Comparison of ENCODE assay signal across 22 cellular contexts in genomic region chr14:70245026-70245425, GRCh38. TPM values are rescaled to one million over a fixed set of nuclear protein-coding genes. Genes with fewer than 3 reads are reported as not detected.
DNase-seq lines count a peak whose midpoint lies in the region; ATAC-seq and TF ChIP-seq lines count a peak whose summit lies in the region.
"Had no signal": no experiment of that assay in that cellular context is flagged by ENCODE, and none has a peak within 500 bp of the region (broad histone marks: within the 10 kb centered on the region; RNA-seq: fewer than 3 reads in every experiment).

No MANE protein-coding gene starts in this region.

- no peak overlapping the region for H3K4me3 ChIP-seq in mammary epithelial cell (replicated peaks in 1 of 3; ENCODE audit: insufficient read depth in 1 of 3, low read depth in 2 of 3, low read length in 3 of 3)
- no peak overlapping the region for H3K4me3 ChIP-seq in breast epithelium
- no peak overlapping the region for H3K4me3 ChIP-seq in epithelial cell of esophagus (ENCODE audit: low read length)
- no peak overlapping the region for H3K4me3 ChIP-seq in trophoblast cell (ENCODE audit: low read depth, low read length)
- H3K4me3 ChIP-seq in colonic mucosa: no peak overlapping the region
- H3K4me3 ChIP-seq: GM23338 had no signal

- intact Hi-C loops in mammary epithelial cell (cut with micrococcal nuclease): no loop called here
- intact Hi-C loops in breast epithelium (cut with DNase I; ENCODE audit: low total_unique reads): no loop called here
- intact Hi-C loops in colonic mucosa (cut with DNase I): no loop called here

- ATAC-seq in HG02642 (IDR thresholded peaks at IDR 0.05; ENCODE audit: poor library complexity, unreplicated experiment): no peak
- ATAC-seq: GM23338, HCT116 had no signal

- in situ Hi-C loops in mammary epithelial cell (cut with MboI; ENCODE audit: low sequenced_read_pairs in 2 of 2): no loop called here

- H3K79me2 ChIP-seq in mammary epithelial cell (ENCODE audit: insufficient read depth, low read length): no peaks in the 10 kb centered on the region
- no peaks in the 10 kb centered on the region for H3K79me2 ChIP-seq in trophoblast cell (ENCODE audit: control insufficient read depth, insufficient read depth, low read length, poor library complexity)

- no peak overlapping the region for H3K27ac ChIP-seq in mammary epithelial cell (ENCODE audit: insufficient read depth, low read depth, low read length)
- H3K27ac ChIP-seq in breast epithelium: no peak overlapping the region
- H3K27ac ChIP-seq in trophoblast cell (ENCODE audit: low read depth, low read length): no peak overlapping the region
- no peak overlapping the region for H3K27ac ChIP-seq in colonic mucosa
- H3K27ac ChIP-seq: 22Rv1 had no signal

- DNase-seq in mammary epithelial cell (peak; percentile 46), breast epithelium (ENCODE audit: low spot score in 2 of 2) (no peak), epithelial cell of esophagus (ENCODE audit: low read depth) (peak; percentile 23), trophoblast cell (peak; percentile 11 to 64), colonic mucosa (no peak)
- DNase-seq in activated CD4-positive, alpha-beta T cell treated with anti-CD3 and anti-CD28 coated beads, Interleukin-2, amount 50 U/mL, for 1 hour: no peak
- DNase-seq: AML-193; C1 segment of cervical spinal cord; Calu3; CD4-positive, alpha-beta memory T cell; COR-L47; DMS53; DMS79 treated with DMSO at 0.1 percent for 48 hours; GF-D8; H9 had no signal

- dilution Hi-C loops in mammary epithelial cell (cut with HindIII; ENCODE audit: low sequenced_read_pairs): no loop called here

- H4K12ac ChIP-seq in trophoblast cell (ENCODE audit: low read depth, low read length): no peak overlapping the region

- H2AFZ ChIP-seq in mammary epithelial cell (ENCODE audit: low read depth, low read length) (no peak overlapping the region), trophoblast cell (ENCODE audit: insufficient read depth, low read length, poor library complexity) (no peak overlapping the region)
- H2AFZ ChIP-seq: GM23338 had no signal

- no peak for TF ChIP-seq POLR2A in breast epithelium (IDR thresholded peaks at IDR 0.05)

- no peak overlapping the region for H2BK120ac ChIP-seq in trophoblast cell (ENCODE audit: insufficient read depth, low read length, poor library complexity)

- H4K8ac ChIP-seq in trophoblast cell (ENCODE audit: low read depth, low read length): no peak overlapping the region

- no peaks in the 10 kb centered on the region for H3K36me3 ChIP-seq in mammary epithelial cell (ENCODE audit: insufficient read depth, low read length)
- no peaks in the 10 kb centered on the region for H3K36me3 ChIP-seq in breast epithelium
- H3K36me3 ChIP-seq in trophoblast cell (ENCODE audit: control insufficient read depth in 1 of 2, insufficient read depth in 2 of 2, low read length in 2 of 2): no peaks in the 10 kb centered on the region
- H3K36me3 ChIP-seq in colonic mucosa: no peaks in the 10 kb centered on the region

- CTCF ChIA-PET in mammary epithelial cell (lab: Charles Lee; ENCODE audit: low non-redundant PET): no interaction called here

- no peak overlapping the region for H3K4ac ChIP-seq in trophoblast cell (ENCODE audit: low read depth, low read length)

- H3K9me3 ChIP-seq in mammary epithelial cell (replicated peaks; ENCODE audit: insufficient read depth, low read length) (no peaks in the 10 kb centered on the region), breast epithelium (no peaks in the 10 kb centered on the region), trophoblast cell (ENCODE audit: insufficient read depth, low read depth, low read length) (no peaks in the 10 kb centered on the region), colonic mucosa (no peaks in the 10 kb centered on the region)

- no peak overlapping the region for H3K9ac ChIP-seq in mammary epithelial cell (ENCODE audit: insufficient read depth, low read length)
- no peak overlapping the region for H3K9ac ChIP-seq in trophoblast cell (ENCODE audit: low read length)
- H3K9ac ChIP-seq in colonic mucosa (ENCODE audit: low read depth in 2 of 2, low read length in 2 of 2): no peak overlapping the region

- no peak overlapping the region for H3K14ac ChIP-seq in trophoblast cell (ENCODE audit: low read length)

- no peak overlapping the region for H2BK5ac ChIP-seq in trophoblast cell (ENCODE audit: low read depth, low read length, poor library complexity)

- H3K23ac ChIP-seq in trophoblast cell (ENCODE audit: low read length): no peak overlapping the region

- no peak overlapping the region for H4K91ac ChIP-seq in trophoblast cell (ENCODE audit: low read depth, low read length)

- H3K27me3 ChIP-seq in mammary epithelial cell (ENCODE audit: insufficient read depth, low read length) (no peaks in the 10 kb centered on the region), breast epithelium (no peaks in the 10 kb centered on the region), trophoblast cell (ENCODE audit: insufficient read depth, low read length) (no peaks in the 10 kb centered on the region), colonic mucosa (no peaks in the 10 kb centered on the region)

- H4K20me1 ChIP-seq in mammary epithelial cell (ENCODE audit: insufficient read depth, low read length): no peaks in the 10 kb centered on the region

- no TSS peak for BruUV-seq in mammary epithelial cell (replicated peaks; lab: Mats Ljungman, UMichigan)

- H3K18ac ChIP-seq in trophoblast cell (ENCODE audit: low read length): no peak overlapping the region

- H2BK12ac ChIP-seq in trophoblast cell (ENCODE audit: low read length): no peak overlapping the region

- H2AK5ac ChIP-seq in trophoblast cell (ENCODE audit: low read length): no peak overlapping the region

- H3K79me1 ChIP-seq in trophoblast cell (ENCODE audit: low read length): no peaks in the 10 kb centered on the region

- peaks cover 4% of the 10 kb centered on the region for H3K4me1 ChIP-seq in mammary epithelial cell (ENCODE audit: insufficient read depth, low read length)
- no peaks in the 10 kb centered on the region for H3K4me1 ChIP-seq in breast epithelium
- H3K4me1 ChIP-seq in trophoblast cell (ENCODE audit: control insufficient read depth in 1 of 2, insufficient read depth in 2 of 2, low read length in 2 of 2): no peaks in the 10 kb centered on the region
- H3K4me1 ChIP-seq in colonic mucosa: no peaks in the 10 kb centered on the region

- H3K4me2 ChIP-seq in mammary epithelial cell (ENCODE audit: insufficient read depth, low read depth, low read length): no peak overlapping the region
- no peak overlapping the region for H3K4me2 ChIP-seq in trophoblast cell (ENCODE audit: low read length)
- H3K4me2 ChIP-seq: GM23338 had no signal

- TF ChIP-seq CTCF in mammary epithelial cell (conservative IDR thresholded peaks at IDR 0.05 in 1 of 2, IDR thresholded peaks at IDR 0.05 in 1 of 2; ENCODE audit: extremely low read depth in 1 of 2, insufficient read depth in 1 of 2, low read depth in 1 of 2, low read length in 2 of 2): no peak
- no peak for TF ChIP-seq CTCF in breast epithelium (IDR thresholded peaks at IDR 0.05)
- TF ChIP-seq CTCF in epithelial cell of esophagus (IDR thresholded peaks at IDR 0.05; ENCODE audit: insufficient read depth, low read depth, low read length, missing control alignments): no peak
- no peak for TF ChIP-seq CTCF in colonic mucosa (IDR thresholded peaks at IDR 0.05)

- 11% methylated on average over 2 of the region's 2 CpGs for WGBS in mammary epithelial cell (ENCODE audit: low coverage, missing lambda C conversion rate)
- no CpG with 5 or more reads among the region's 2 CpGs for WGBS in trophoblast cell (ENCODE audit: extremely low coverage, insufficient coverage, insufficient read length)

RNA-seq across cellular contexts. Expression of gene SLC8A3, which starts 56.3 kb away (rescaled TPM):
- not detected for total RNA-seq in mammary epithelial cell
- 0.40 TPM for polyA plus RNA-seq in mammary epithelial cell
- polyA minus RNA-seq in mammary epithelial cell: 4.1 TPM
- 1 to 10 TPM in 1 of 3 donors, under 1 TPM in 1, not detected in 1; 0.59 to 1.8 TPM for total RNA-seq in breast epithelium
- polyA plus RNA-seq in trophoblast cell (2013): 0.18 and 0.22 TPM in 2 replicates
- total RNA-seq in colonic mucosa: under 1 TPM; 0.40 TPM
- total RNA-seq: Calu3; CD4-positive, alpha-beta memory T cell; G401; H4 had no signal
- polyA plus RNA-seq: AG04450; CD4-positive, alpha-beta memory T cell had no signal

Comparison
In these comparisons a context has a peak if more than half of its experiments do, and no peak if none do; other contexts are left out.
1. DNase-seq: peak in mammary epithelial cell (single experiment), epithelial cell of esophagus (single experiment) and trophoblast cell (2 of 2); none in breast epithelium (0 of 2), activated CD4-positive, alpha-beta T cell treated with anti-CD3 and anti-CD28 coated beads, Interleukin-2, amount 50 U/mL, for 1 hour (single experiment) and colonic mucosa (single experiment).